Comparison of ENCODE assay signal across 13 cellular contexts in the genomic region with DNA sequence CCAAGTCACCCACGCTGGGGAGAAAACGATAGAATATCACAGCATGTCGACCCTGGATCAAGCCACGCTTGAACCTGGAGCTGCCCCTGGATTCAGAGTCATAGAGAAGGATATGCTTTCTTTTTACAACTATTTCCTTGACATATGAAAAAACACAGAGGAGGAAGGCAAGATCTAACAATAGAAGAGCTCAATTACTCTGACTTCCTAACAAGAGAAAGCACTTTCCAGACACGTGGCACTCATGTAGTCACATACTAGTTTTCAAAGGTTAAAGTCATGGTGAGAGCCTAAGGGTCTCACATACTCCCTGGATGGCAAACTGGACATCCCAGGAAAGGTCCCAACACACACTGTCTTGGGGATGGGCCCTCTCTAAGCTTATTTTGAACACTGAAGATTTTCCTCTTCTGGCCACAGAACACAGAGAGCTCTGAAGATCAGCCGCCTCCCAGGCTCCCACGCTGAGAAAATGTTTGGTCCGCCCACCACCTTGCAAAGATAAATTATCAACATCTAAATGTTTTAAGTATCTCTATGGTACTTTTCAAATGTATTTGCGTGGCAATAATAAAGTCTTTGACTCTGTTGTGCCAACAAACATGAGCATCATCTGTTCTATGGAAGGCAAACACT. TPM values are rescaled to one million over a fixed set of nuclear protein-coding genes. Genes with fewer than 3 reads are reported as not detected.
A peak's percentile ranks its signal among the peaks of the same experiment; 100 is the strongest.
DNase-seq lines count a peak whose midpoint lies in the region; ATAC-seq and TF ChIP-seq lines count a peak whose summit lies in the region.
"Had no signal": no experiment of that assay in that cellular context is flagged by ENCODE, and none has a peak within 500 bp of the region (broad histone marks: within the 10 kb centered on the region; RNA-seq: fewer than 3 reads in every experiment).

No MANE protein-coding gene starts in this region.

- ATAC-seq in IMR-90 (ENCODE audit: low read depth): no peak
- no peak for ATAC-seq in HG02973 (IDR thresholded peaks at IDR 0.05; ENCODE audit: unreplicated experiment)

- POLR2A ChIA-PET in IMR-90 (lab: Charles Lee; ENCODE audit: unreplicated experiment): interaction anchor here (0.6 kb wide), 1 partner anchor 8 kb away, joined by 3 read pairs; no protein-coding TSS in a partner anchor

- H2AK5ac ChIP-seq in IMR-90 (ENCODE audit: low read depth, low read length): peak overlapping the region; percentile 77

- peak overlapping the region; percentile 56; the same call in 1 of the 2 replicates for H4K5ac ChIP-seq in IMR-90 (ENCODE audit: low read depth, low read length)

- dilution Hi-C loops in IMR-90 (cut with HindIII; ENCODE audit: low sequenced_read_pairs, unreplicated experiment): no loop called here

- H3K27ac ChIP-seq in IMR-90 (ENCODE audit: insufficient read depth, low read length) (peak overlapping the region; percentile 32; the same call in 1 of the 2 replicates), brain microvascular endothelial cell (peak overlapping the region; percentile 70), muscle layer of colon (ENCODE audit: low read depth, low read length) (peak overlapping the region; percentile 90), testis (no peak overlapping the region)
- H3K27ac ChIP-seq: C4-2B had no signal

- peak overlapping the region; percentile 1 for H3K14ac ChIP-seq in IMR-90 (replicated peaks; ENCODE audit: low read depth, low read length)

- H3K9ac ChIP-seq in IMR-90 (ENCODE audit: low read depth, low read length) (peak overlapping the region; percentile 29; the same call in 1 of the 2 replicates), muscle layer of colon (ENCODE audit: low read length) (no peak overlapping the region)

- peaks cover 8 to 43% of the 10 kb centered on the region in 2 experiments; a peak in 3 of 4 replicates for H3K79me1 ChIP-seq in IMR-90 (ENCODE audit: low read depth in 1 of 2, low read length in 2 of 2)

- peaks cover 13% of the 10 kb centered on the region for H3K36me3 ChIP-seq in IMR-90 (ENCODE audit: control insufficient read depth, insufficient read depth, low read length)
- H3K36me3 ChIP-seq in brain microvascular endothelial cell (replicated peaks): peaks cover 3% of the 10 kb centered on the region
- no peaks in the 10 kb centered on the region for H3K36me3 ChIP-seq in muscle layer of colon (ENCODE audit: insufficient read depth, low read length)
- H3K36me3 ChIP-seq in testis (ENCODE audit: low read depth, missing control alignments): no peaks in the 10 kb centered on the region

- no peak overlapping the region for H2AK9ac ChIP-seq in IMR-90 (replicated peaks; ENCODE audit: low read depth, low read length, poor library complexity)

- CTCF ChIA-PET in IMR-90 (lab: Yijun Ruan, JAX): interaction anchor here (0.6 to 1.2 kb wide), 2 partner anchors 11 to 78 kb away, joined by 3 to 5 read pairs; no protein-coding TSS in a partner anchor

- H3K27me3 ChIP-seq in IMR-90 (ENCODE audit: control insufficient read depth, insufficient read depth, low read length): no peaks in the 10 kb centered on the region
- no peaks in the 10 kb centered on the region for H3K27me3 ChIP-seq in brain microvascular endothelial cell (replicated peaks)
- H3K27me3 ChIP-seq in muscle layer of colon (ENCODE audit: control insufficient read depth in 1 of 2, insufficient read depth in 2 of 2, low read length in 2 of 2): no peaks in the 10 kb centered on the region
- H3K27me3 ChIP-seq in testis: no peaks in the 10 kb centered on the region

- in situ Hi-C loops in IMR-90 (cut with MboI; ENCODE audit: low sequenced_read_pairs) (no loop called here), brain microvascular endothelial cell (cut with HindIII; ENCODE audit: low pct_ligation_motif_present, low sequenced_read_pairs) (loop anchor here (25.0 kb wide), 1 partner anchor 152 kb away; no protein-coding TSS in a partner anchor)

- H3K56ac ChIP-seq in IMR-90 (ENCODE audit: extremely low read depth, insufficient read depth, low read length): no peak overlapping the region

- TF ChIP-seq CTCF in IMR-90 (conservative IDR thresholded peaks at IDR 0.05; ENCODE audit: low read depth, low read length): no peak
- TF ChIP-seq CTCF in brain microvascular endothelial cell (IDR thresholded peaks at IDR 0.05; ENCODE audit: low read depth, low read length, missing control alignments): no peak
- TF ChIP-seq CTCF in testis (IDR thresholded peaks at IDR 0.05): no peak

- peak overlapping the region; percentile 2; the same call in 1 of the 2 replicates for H2BK20ac ChIP-seq in IMR-90 (ENCODE audit: low read depth, low read length)

- DNase-seq in IMR-90 (no peak), brain microvascular endothelial cell (no peak), testis (peak; percentile 6)
- no peak for DNase-seq in activated CD4-positive, alpha-beta T cell treated with anti-CD3 and anti-CD28 coated beads, Interleukin-2, amount 50 U/mL, for 48 hours
- DNase-seq in activated CD8-positive, alpha-beta memory T cell treated with anti-CD3 and anti-CD28 coated beads for 24 hours: no peak
- DNase-seq: activated CD4-positive, CD25-positive, alpha-beta regulatory T cell treated with anti-CD3 and anti-CD28 coated beads, Interleukin-2, amount 50 U/mL, for 72 hours; central memory CD4-positive, alpha-beta T cell; DMS153; NCI-H82 had no signal

- H2BK5ac ChIP-seq in IMR-90 (ENCODE audit: low read depth, low read length, poor library complexity, severe bottlenecking): peak overlapping the region; percentile 58

- H4K91ac ChIP-seq in IMR-90 (ENCODE audit: insufficient read depth, low read depth, low read length): peak overlapping the region; percentile 63; the same call in 1 of the 2 replicates

- no TSS peak for BruUV-seq in IMR-90 (replicated peaks; lab: Mats Ljungman, UMichigan)

- peaks cover 32% of the 10 kb centered on the region for H3K9me1 ChIP-seq in IMR-90 (ENCODE audit: insufficient read depth, low read length)

- H2BK15ac ChIP-seq in IMR-90 (ENCODE audit: low read depth, low read length): no peak overlapping the region

- H4K20me1 ChIP-seq in IMR-90 (ENCODE audit: insufficient read depth, low read length): peaks cover 79% of the 10 kb centered on the region

- H4K8ac ChIP-seq in IMR-90 (ENCODE audit: low read depth in 2 of 2, low read length in 2 of 2): peak overlapping the region in 1 of 2 experiments; percentile 53; a peak in 2 of 4 replicates

- peak overlapping the region; percentile 49; the same call in 1 of the 2 replicates for H3K18ac ChIP-seq in IMR-90 (ENCODE audit: low read depth, low read length)

- TF ChIP-seq RAD21 in IMR-90 (IDR thresholded peaks at IDR 0.05; ENCODE audit: low read length): no peak

- H3K4me2 ChIP-seq in IMR-90 (ENCODE audit: low read depth, low read length): no peak overlapping the region

- H3K4me3 ChIP-seq in IMR-90 (ENCODE audit: insufficient read depth, low read depth, low read length) (no peak overlapping the region), brain microvascular endothelial cell (ENCODE audit: low read depth, low read length) (no peak overlapping the region), muscle layer of colon (ENCODE audit: low read depth in 1 of 2, low read length in 2 of 2) (no peak overlapping the region), testis (no peak overlapping the region)

- H3K4ac ChIP-seq in IMR-90 (ENCODE audit: low read depth, low read length): peak overlapping the region; percentile 37

- H3K4me1 ChIP-seq in IMR-90 (ENCODE audit: control insufficient read depth, insufficient read depth, low read length): peaks cover 44% of the 10 kb centered on the region
- H3K4me1 ChIP-seq in muscle layer of colon (ENCODE audit: insufficient read depth, low read length): peaks cover 57% of the 10 kb centered on the region
- H3K4me1 ChIP-seq in testis: no peaks in the 10 kb centered on the region

- H3K23ac ChIP-seq in IMR-90 (ENCODE audit: low read depth, low read length): peak overlapping the region; percentile 13

- H3K9me3 ChIP-seq in IMR-90 (ENCODE audit: control insufficient read depth, insufficient read depth, low read length) (peaks cover 3% of the 10 kb centered on the region; the same call in 1 of the 2 replicates), muscle layer of colon (ENCODE audit: low read length) (no peaks in the 10 kb centered on the region), testis (no peaks in the 10 kb centered on the region)

- TF ChIP-seq POLR2A in IMR-90 (IDR thresholded peaks at IDR 0.05; ENCODE audit: low read depth, low read length) (no peak), testis (IDR thresholded peaks at IDR 0.05) (no peak)

- WGBS in IMR-90 (ENCODE audit: extremely low coverage in 2 of 2, insufficient read length in 1 of 2), 2 experiments: 86% methylated on average over 1 of the region's 9 CpGs; no CpG with 5 or more reads in 1 of the 2 experiments
- WGBS in testis, 2 donors: 85 to 86% methylated on average over 9 of the region's 9 CpGs

- H2AFZ ChIP-seq in IMR-90 (replicated peaks; ENCODE audit: low read length, poor library complexity): peak overlapping the region; percentile 11

- H2BK120ac ChIP-seq in IMR-90 (ENCODE audit: low read depth, low read length): peak overlapping the region; percentile 37; the same call in 1 of the 2 replicates

- intact Hi-C loops in IMR-90 (cut with micrococcal nuclease) (no loop called here), testis (cut with DNase I; ENCODE audit: low total_unique reads) (no loop called here)

TF ChIP-seq in IMR-90, 13 proteins besides CTCF, POLR2A, EP300 and RAD21:
- TF ChIP-seq MAFK (IDR thresholded peaks at IDR 0.05; ENCODE audit: low read depth, low read length) (no peak), FOS (IDR thresholded peaks at IDR 0.05; ENCODE audit: low read depth, low read length) (no peak), RCOR1 (IDR thresholded peaks at IDR 0.05; ENCODE audit: insufficient replicate concordance, low read length) (no peak)
- TF ChIP-seq, protein P1, sequence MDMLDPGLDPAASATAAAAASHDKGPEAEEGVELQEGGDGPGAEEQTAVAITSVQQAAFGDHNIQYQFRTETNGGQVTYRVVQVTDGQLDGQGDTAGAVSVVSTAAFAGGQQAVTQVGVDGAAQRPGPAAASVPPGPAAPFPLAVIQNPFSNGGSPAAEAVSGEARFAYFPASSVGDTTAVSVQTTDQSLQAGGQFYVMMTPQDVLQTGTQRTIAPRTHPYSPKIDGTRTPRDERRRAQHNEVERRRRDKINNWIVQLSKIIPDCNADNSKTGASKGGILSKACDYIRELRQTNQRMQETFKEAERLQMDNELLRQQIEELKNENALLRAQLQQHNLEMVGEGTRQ (IDR thresholded peaks at IDR 0.05; ENCODE audit: low read depth, low read length): no peak
TF ChIP-seq in IMR-90: peak in this region for 0.

RNA-seq across cellular contexts. Expression of a gene that starts 4.9 kb away (rescaled TPM):
- total RNA-seq in IMR-90 (2012; rRNA removed): 148 and 153 TPM in 2 replicates
- 268 and 332 TPM in 2 replicates for polyA plus RNA-seq in IMR-90 (2012; rRNA removed)
- polyA plus RNA-seq in IMR-90 (2012; cell fraction: cytosol; rRNA removed): 300 and 432 TPM in 2 replicates
- polyA plus RNA-seq in IMR-90 (2012; cell fraction: nucleus; rRNA removed; ENCODE audit: low replicate concordance): 369 and 399 TPM in 2 replicates
- total RNA-seq in testis: 10 to 100 TPM; 33.8 to 41.8 TPM
- 26.7 TPM for polyA plus RNA-seq in testis (ENCODE audit: insufficient read depth, low read depth, low replicate concordance)
- total RNA-seq: HepG2 had no signal
- polyA plus RNA-seq: HepG2 had no signal

Comparison
In these comparisons a context has a peak if more than half of its experiments do, and no peak if none do; other contexts are left out.
1. H3K27ac ChIP-seq: peak in IMR-90 (single experiment), brain microvascular endothelial cell (single experiment) and muscle layer of colon (single experiment); none in testis (0 of 2).